Comparison of ENCODE assay signal across 1 cellular context in genomic region chr19:18027151-18027550, GRCh38.
A peak's percentile ranks its signal among the peaks of the same experiment; 100 is the strongest.
TF ChIP-seq lines count a peak whose summit lies in the region.

No MANE protein-coding gene starts in this region.

TF ChIP-seq in A549, 52 proteins besides CTCF, POLR2A, EP300 and RAD21:
- TF ChIP-seq HOXB5 (CRISPR knock-in tag; IDR thresholded peaks at IDR 0.05) (no peak), TP53 (CRISPR knock-in tag; IDR thresholded peaks at IDR 0.05) (no peak), MAX (IDR thresholded peaks at IDR 0.05) (no peak), ZFP36 (IDR thresholded peaks at IDR 0.05; ENCODE audit: borderline replicate concordance, partially characterized antibody) (peak; percentile 66), NR3C1 (IDR thresholded peaks at IDR 0.05) (no peak), CBX8 (IDR thresholded peaks at IDR 0.05) (no peak), CHD2 (IDR thresholded peaks at IDR 0.05; ENCODE audit: low read length, partially characterized antibody) (no peak)
